ENCODE assay signal across 7 cellular contexts in genomic region chr19:48715276-48715675, GRCh38. TPM values are rescaled to one million over a fixed set of nuclear protein-coding genes. Genes with fewer than 3 reads are reported as not detected.
A peak's percentile ranks its signal among the peaks of the same experiment; 100 is the strongest.
DNase-seq lines count a peak whose midpoint lies in the region; ATAC-seq, FAIRE-seq and TF ChIP-seq lines count a peak whose summit lies in the region.
"Had no signal": no experiment of that assay in that cellular context is flagged by ENCODE, and none has a peak within 500 bp of the region (broad histone marks: within the 10 kb centered on the region; RNA-seq: fewer than 3 reads in every experiment).

No MANE protein-coding gene starts in this region.

- no peak for TF ChIP-seq RAD21 in A549 (conservative IDR thresholded peaks at IDR 0.05 in 1 of 2, IDR thresholded peaks at IDR 0.05 in 1 of 2)

- intact Hi-C loops in PC-9 (cut with micrococcal nuclease; ENCODE audit: unreplicated experiment): loop anchor here (2.0 kb wide), 3 partner anchors 18 to 68 kb away; partner anchors contain the start of gene CA11

- H3K27me3 ChIP-seq in PC-9 (ENCODE audit: insufficient read depth, low read depth): no peaks in the 10 kb centered on the region
- no peaks in the 10 kb centered on the region for H3K27me3 ChIP-seq in hepatocyte

- no peaks in the 10 kb centered on the region for H3F3A ChIP-seq in PC-9 (ENCODE audit: insufficient read depth, low read depth)

- H3K9me3 ChIP-seq in A549 (no peaks in the 10 kb centered on the region), PC-9 (ENCODE audit: insufficient read depth, low read depth) (no peaks in the 10 kb centered on the region), hepatocyte (ENCODE audit: low read depth) (no peaks in the 10 kb centered on the region)

- H3K4me2 ChIP-seq in A549: peak overlapping the region; percentile 94
- peak overlapping the region; percentile 92 for H3K4me2 ChIP-seq in PC-9
- peak overlapping the region; percentile 85 for H3K4me2 ChIP-seq in hepatocyte

- POLR2A ChIA-PET in A549 (lab: Yijun Ruan, JAX) (interaction anchor here (1.4 kb wide), 1 partner anchor 96 kb away, joined by 3 read pairs; the partner anchor contains the start of genes RPL18 and SPHK2), PC-9 (lab: Charles Lee; ENCODE audit: unreplicated experiment) (interaction anchor here (0.5 kb wide), 1 partner anchor 532 kb away, joined by 3 read pairs; no protein-coding TSS in a partner anchor)

- peaks cover 19% of the 10 kb centered on the region for H3K4me1 ChIP-seq in A549
- H3K4me1 ChIP-seq in PC-9 (replicated peaks; ENCODE audit: insufficient read depth): peaks cover 19% of the 10 kb centered on the region
- H3K4me1 ChIP-seq in hepatocyte (ENCODE audit: insufficient read depth): peaks cover 27% of the 10 kb centered on the region

- H4K20me1 ChIP-seq in PC-9 (ENCODE audit: insufficient read depth): no peaks in the 10 kb centered on the region
- H4K20me1 ChIP-seq in hepatocyte (ENCODE audit: insufficient read depth, poor library complexity, severe bottlenecking): no peaks in the 10 kb centered on the region

- DNase-seq in A549 (ENCODE audit: low read depth in 1 of 2, low spot score in 1 of 2) (no peak), PC-9 (no peak), hepatocyte (ENCODE audit: low spot score) (no peak), SW 1271 (lab: John Stamatoyannopoulos, UW) (no peak), KG1 (lab: John Stamatoyannopoulos, UW) (no peak)
- DNase-seq: MV-4-11 had no signal

- TF ChIP-seq CTCF in A549 (IDR thresholded peaks at IDR 0.05) (no peak), PC-9 (conservative IDR thresholded peaks at IDR 0.05) (no peak), hepatocyte (IDR thresholded peaks at IDR 0.05; ENCODE audit: poor library complexity) (no peak)

- TF ChIP-seq POLR2A in A549 (IDR thresholded peaks at IDR 0.05; ENCODE audit: low read length): no peak

- H3K4me3 ChIP-seq in A549: peak overlapping the region; percentile 55; the same call in 2 of the 3 replicates
- peak overlapping the region; percentile 66; the same call in 1 of the 2 replicates for H3K4me3 ChIP-seq in PC-9
- peak overlapping the region; percentile 17 for H3K4me3 ChIP-seq in hepatocyte

- BruUV-seq in PC-9 (replicated peaks; lab: Mats Ljungman, UMichigan): TSS peak; percentile 34

- 0 out of 2 replicates have a peak overlapping the region, but pooled peaks have one; percentile 85 for H2AFZ ChIP-seq in PC-9
- no peak overlapping the region for H2AFZ ChIP-seq in hepatocyte

- H3K79me2 ChIP-seq in PC-9 (ENCODE audit: low read depth): peaks cover 19% of the 10 kb centered on the region; the same call in 1 of the 2 replicates
- peaks cover 16% of the 10 kb centered on the region for H3K79me2 ChIP-seq in hepatocyte

- H3K36me3 ChIP-seq in PC-9 (ENCODE audit: low read depth) (no peaks in the 10 kb centered on the region), hepatocyte (replicated peaks; ENCODE audit: insufficient read depth, low read depth) (no peaks in the 10 kb centered on the region)

- H3K27ac ChIP-seq in A549 (peak overlapping the region; percentile 86 to 90; a peak in 5 of 6 replicates), PC-9 (no peak overlapping the region), hepatocyte (peak overlapping the region; percentile 89)

- no peak for ATAC-seq in A549
- no peak for ATAC-seq in HG03442 (IDR thresholded peaks at IDR 0.05; ENCODE audit: unreplicated experiment)

- TF ChIP-seq EP300 in A549 (IDR thresholded peaks at IDR 0.05): no peak

- no peak for FAIRE-seq in A549 (lab: Jason Lieb, UNC)

- H3K9me2 ChIP-seq in PC-9 (ENCODE audit: insufficient read depth): no peaks in the 10 kb centered on the region
- no peaks in the 10 kb centered on the region for H3K9me2 ChIP-seq in hepatocyte (replicated peaks; ENCODE audit: insufficient read depth)

- WGBS in A549 (ENCODE audit: missing lambda C conversion rate): 75% methylated on average over 13 of the region's 13 CpGs
- 85% methylated on average over 13 of the region's 13 CpGs for WGBS in hepatocyte (ENCODE audit: low lambda C conversion rate, missing lambda C conversion rate)

- CTCF ChIA-PET in A549 (lab: Yijun Ruan, JAX) (interaction anchor here (1.0 to 5.4 kb wide), 9 partner anchors 9 to 121 kb away, joined by 3 to 31 read pairs (median 6); partner anchors contain the start of gene HSD17B14), PC-9 (lab: Charles Lee) (interaction anchor here (0.6 to 1.0 kb wide), 2 partner anchors 12 to 23 kb away, joined by 4 to 15 read pairs; no protein-coding TSS in a partner anchor)

TF ChIP-seq in A549, 52 proteins besides CTCF, POLR2A, EP300 and RAD21 (continues in another document):
- no peak for TF ChIP-seq TP53 (CRISPR knock-in tag; IDR thresholded peaks at IDR 0.05)
- TF ChIP-seq NR3C1 (IDR thresholded peaks at IDR 0.05): no peak
- no peak for TF ChIP-seq ATOH8 (CRISPR knock-in tag; IDR thresholded peaks at IDR 0.05; ENCODE audit: low read depth)
- no peak for TF ChIP-seq JUN (IDR thresholded peaks at IDR 0.05)
- no peak for TF ChIP-seq RARB (CRISPR knock-in tag; IDR thresholded peaks at IDR 0.05)
- TF ChIP-seq PHF8 (IDR thresholded peaks at IDR 0.05; ENCODE audit: borderline replicate concordance, low read depth): no peak
- no peak for TF ChIP-seq CBX8 (IDR thresholded peaks at IDR 0.05)
- no peak for TF ChIP-seq FOXS1 (CRISPR knock-in tag; IDR thresholded peaks at IDR 0.05)
- TF ChIP-seq MAFK (IDR thresholded peaks at IDR 0.05; ENCODE audit: partially characterized antibody): no peak
- TF ChIP-seq GATA3 (IDR thresholded peaks at IDR 0.05; ENCODE audit: borderline replicate concordance): no peak
- no peak for TF ChIP-seq RFX5 (IDR thresholded peaks at IDR 0.05)
- no peak for TF ChIP-seq ZFP36 (IDR thresholded peaks at IDR 0.05; ENCODE audit: borderline replicate concordance, partially characterized antibody)
- no peak for TF ChIP-seq TFCP2L1 (CRISPR knock-in tag; IDR thresholded peaks at IDR 0.05)
- no peak for TF ChIP-seq FOSB (CRISPR knock-in tag; IDR thresholded peaks at IDR 0.05)
- no peak for TF ChIP-seq EHMT2 (IDR thresholded peaks at IDR 0.05; ENCODE audit: low read depth)

RNA-seq across cellular contexts. Expression of gene MAMSTR, which starts 4.2 kb away (rescaled TPM):
- 0.45 and 0.52 TPM in 2 replicates for polyA plus RNA-seq in A549 (2011; rRNA removed)
- polyA plus RNA-seq in A549 (2012; cell fraction: cytosol; rRNA removed): 0.81 and 0.87 TPM in 2 replicates
- 0.85 and 0.95 TPM in 2 replicates for polyA plus RNA-seq in A549 (2012; cell fraction: nucleus; rRNA removed)
- polyA plus RNA-seq in A549 (2017; fragmentation: RNase III; extraction: RNeasy Plus Mini Kit Qiagen cat#74134 plus additional on column Dnase treatment): 0.33 to 0.44 TPM (median 0.40 TPM) in 3 replicates
- polyA minus RNA-seq in A549 (2011; rRNA and poly(A)+ RNA removed): 0.92 and 1.0 TPM in 2 replicates
- total RNA-seq in PC-9 (2021): 2.6 and 3.9 TPM in 2 replicates
- 2.2 and 2.3 TPM in 2 replicates for total RNA-seq in hepatocyte
- 5.2 and 7.5 TPM in 2 replicates for polyA plus RNA-seq in hepatocyte

RNA-seq across cellular contexts. Expression of gene FUT2, which starts 19.5 kb away (rescaled TPM):
- polyA plus RNA-seq in A549 (2011; rRNA removed) (not detected in 2 replicates), A549 (2017; fragmentation: RNase III; extraction: RNeasy Plus Mini Kit Qiagen cat#74134 plus additional on column Dnase treatment) (not detected in 3 replicates), hepatocyte (14.4 and 16.9 TPM in 2 replicates)
- not detected in 2 replicates for polyA plus RNA-seq in A549 (2012; cell fraction: cytosol; rRNA removed)
- not detected in 2 replicates for polyA plus RNA-seq in A549 (2012; cell fraction: nucleus; rRNA removed)
- not detected in 2 replicates for polyA minus RNA-seq in A549 (2011; rRNA and poly(A)+ RNA removed)
- total RNA-seq in PC-9 (2021) (8.7 and 9.6 TPM in 2 replicates), hepatocyte (12.4 and 13.4 TPM in 2 replicates)

RNA-seq across cellular contexts. Expression of gene RASIP1, which starts 25.1 kb away (rescaled TPM):
- polyA plus RNA-seq in A549 (2011; rRNA removed): 0.33 and 0.40 TPM in 2 replicates
- 0.36 and 0.47 TPM in 2 replicates for polyA plus RNA-seq in A549 (2012; cell fraction: cytosol; rRNA removed)
- 0.69 and 0.83 TPM in 2 replicates for polyA plus RNA-seq in A549 (2012; cell fraction: nucleus; rRNA removed)
- polyA plus RNA-seq in A549 (2017; fragmentation: RNase III; extraction: RNeasy Plus Mini Kit Qiagen cat#74134 plus additional on column Dnase treatment): 0.36 to 0.62 TPM (median 0.45 TPM) in 3 replicates
- 0.10 and 0.45 TPM in 2 replicates for polyA minus RNA-seq in A549 (2011; rRNA and poly(A)+ RNA removed)
- 1.3 and 1.4 TPM in 2 replicates for total RNA-seq in PC-9 (2021)
- 1.1 and 4.2 TPM in 2 replicates for total RNA-seq in hepatocyte
- 1.9 and 3.6 TPM in 2 replicates for polyA plus RNA-seq in hepatocyte

RNA-seq across cellular contexts. Expression of gene IZUMO1, which starts 31.4 kb away (rescaled TPM):
- not detected in 2 replicates for polyA plus RNA-seq in A549 (2011; rRNA removed)
- not detected in 2 replicates for polyA plus RNA-seq in A549 (2012; cell fraction: cytosol; rRNA removed)
- 0.04 TPM in 1 of 2 replicates, not detected in the other for polyA plus RNA-seq in A549 (2012; cell fraction: nucleus; rRNA removed)
- not detected in 3 replicates for polyA plus RNA-seq in A549 (2017; fragmentation: RNase III; extraction: RNeasy Plus Mini Kit Qiagen cat#74134 plus additional on column Dnase treatment)
- polyA minus RNA-seq in A549 (2011; rRNA and poly(A)+ RNA removed): not detected in 2 replicates
- 2.2 and 3.0 TPM in 2 replicates for total RNA-seq in PC-9 (2021)
- total RNA-seq in hepatocyte: 0.40 and 0.57 TPM in 2 replicates
- polyA plus RNA-seq in hepatocyte: 0.52 and 1.3 TPM in 2 replicates

RNA-seq across cellular contexts. Expression of gene FUT1, which starts 37.2 kb away (rescaled TPM):
- polyA plus RNA-seq in A549 (2011; rRNA removed) (1.4 and 1.5 TPM in 2 replicates), A549 (2017; fragmentation: RNase III; extraction: RNeasy Plus Mini Kit Qiagen cat#74134 plus additional on column Dnase treatment) (0.05 to 0.13 TPM (median 0.09 TPM) in 3 replicates), hepatocyte (4.3 and 5.2 TPM in 2 replicates)
- polyA plus RNA-seq in A549 (2012; cell fraction: cytosol; rRNA removed): 0.17 and 0.21 TPM in 2 replicates
- polyA plus RNA-seq in A549 (2012; cell fraction: nucleus; rRNA removed): 0.20 and 0.55 TPM in 2 replicates
- polyA minus RNA-seq in A549 (2011; rRNA and poly(A)+ RNA removed): 1.0 and 1.1 TPM in 2 replicates
- total RNA-seq in PC-9 (2021) (7.9 and 9.6 TPM in 2 replicates), hepatocyte (2.4 TPM in 2 replicates)
